ENCODE assay signal across 1 cellular context in the genomic region with DNA sequence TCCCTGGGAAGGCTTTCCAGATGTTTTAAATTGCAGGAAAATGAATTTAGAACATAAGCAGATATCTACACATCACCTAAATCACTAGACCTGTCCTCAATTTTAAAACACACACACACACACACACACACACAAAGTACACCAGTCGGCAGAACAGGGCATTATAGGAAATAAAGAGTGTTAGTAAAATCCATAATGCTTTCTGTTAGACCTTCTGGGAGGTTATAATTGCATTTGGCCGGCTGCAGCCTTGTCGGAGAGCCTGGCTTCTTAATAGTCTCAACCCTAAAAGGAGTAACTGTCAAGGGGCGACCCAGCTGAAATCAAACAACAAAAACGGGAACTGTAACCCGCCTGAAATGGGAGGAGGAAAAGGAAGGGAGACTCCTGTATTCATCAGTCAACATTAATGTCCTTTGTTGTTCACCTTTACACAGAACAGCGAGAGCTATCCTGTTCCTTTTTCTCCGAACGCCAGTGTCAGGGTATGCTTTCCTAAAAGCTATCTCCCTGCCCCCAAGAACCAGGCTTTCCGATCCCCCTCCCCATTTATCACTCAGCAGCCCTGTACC.
TF ChIP-seq lines count a peak whose summit lies in the region.

No MANE protein-coding gene starts in this region.

TF ChIP-seq in K562, 482 proteins besides CTCF, POLR2A, EP300 and RAD21 (continued from another document):
- TF ChIP-seq, protein P1, sequence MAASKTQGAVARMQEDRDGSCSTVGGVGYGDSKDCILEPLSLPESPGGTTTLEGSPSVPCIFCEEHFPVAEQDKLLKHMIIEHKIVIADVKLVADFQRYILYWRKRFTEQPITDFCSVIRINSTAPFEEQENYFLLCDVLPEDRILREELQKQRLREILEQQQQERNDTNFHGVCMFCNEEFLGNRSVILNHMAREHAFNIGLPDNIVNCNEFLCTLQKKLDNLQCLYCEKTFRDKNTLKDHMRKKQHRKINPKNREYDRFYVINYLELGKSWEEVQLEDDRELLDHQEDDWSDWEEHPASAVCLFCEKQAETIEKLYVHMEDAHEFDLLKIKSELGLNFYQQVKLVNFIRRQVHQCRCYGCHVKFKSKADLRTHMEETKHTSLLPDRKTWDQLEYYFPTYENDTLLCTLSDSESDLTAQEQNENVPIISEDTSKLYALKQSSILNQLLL (CRISPR knock-in tag; IDR thresholded peaks at IDR 0.05; ENCODE audit: borderline replicate concordance) = 0 out of 2 replicates have a peak, but pooled peaks have one; percentile 1
- 0 out of 2 replicates have a peak, but pooled peaks have one; percentile 8 for TF ChIP-seq RNF2 (IDR thresholded peaks at IDR 0.05)
- no peak for TF ChIP-seq FOXM1 (IDR thresholded peaks at IDR 0.05; ENCODE audit: low read depth)
- 0 out of 2 replicates have a peak, but pooled peaks have one; percentile 3 for TF ChIP-seq FOXM1 (CRISPR knock-in tag; IDR thresholded peaks at IDR 0.05; ENCODE audit: low read depth)
- no peak for TF ChIP-seq TEAD1 (CRISPR knock-in tag; IDR thresholded peaks at IDR 0.05)
- TF ChIP-seq SPI1 (IDR thresholded peaks at IDR 0.05; ENCODE audit: borderline replicate concordance, low read depth, low read length) = peak; percentile 90
- no peak for TF ChIP-seq FOXJ3 (CRISPR knock-in tag; IDR thresholded peaks at IDR 0.05)
- peak; percentile 59 for TF ChIP-seq CBX2 (IDR thresholded peaks at IDR 0.05; ENCODE audit: insufficient read depth, low read length, poor library complexity, severe bottlenecking)
